ENCODE assay signal across 22 cellular contexts in the genomic region with DNA sequence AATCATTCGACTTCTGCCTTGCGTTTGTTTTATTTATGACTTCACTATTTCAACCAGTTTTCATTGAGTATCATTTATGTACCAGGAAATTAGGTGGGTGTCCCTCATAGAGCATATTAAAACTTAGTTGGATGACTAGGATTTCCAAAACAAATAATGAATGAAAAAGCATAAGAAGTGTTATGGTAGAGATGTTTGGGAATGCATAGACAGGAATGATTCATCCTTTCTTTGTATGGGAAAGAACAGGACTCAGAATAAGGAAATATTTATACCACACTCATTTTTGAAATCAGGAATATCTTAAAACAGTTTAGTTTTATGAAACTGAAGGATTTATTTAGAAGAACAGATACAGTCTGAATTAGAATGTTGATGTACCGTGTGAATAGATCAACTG.
DNase-seq lines count a peak whose midpoint lies in the region; ATAC-seq and TF ChIP-seq lines count a peak whose summit lies in the region.
"Had no signal": no experiment of that assay in that cellular context is flagged by ENCODE, and none has a peak within 500 bp of the region (broad histone marks: within the 10 kb centered on the region; RNA-seq: fewer than 3 reads in every experiment).

No MANE protein-coding gene starts in this region.

- H3K9ac ChIP-seq in IMR-90 (ENCODE audit: low read depth, low read length): no peak overlapping the region

- no peak for TF ChIP-seq CTCF in IMR-90 (conservative IDR thresholded peaks at IDR 0.05; ENCODE audit: low read depth, low read length)
- no peak for TF ChIP-seq CTCF in astrocyte of the spinal cord (IDR thresholded peaks at IDR 0.05; ENCODE audit: low read depth, low read length)
- no peak for TF ChIP-seq CTCF in epithelial cell of esophagus (IDR thresholded peaks at IDR 0.05; ENCODE audit: insufficient read depth, low read depth, low read length, missing control alignments)

- ATAC-seq in IMR-90 (ENCODE audit: low read depth): peak; percentile 72

- peak overlapping the region; percentile 76 for H2BK5ac ChIP-seq in IMR-90 (ENCODE audit: low read depth, low read length, poor library complexity, severe bottlenecking)

- TF ChIP-seq POLR2A in IMR-90 (IDR thresholded peaks at IDR 0.05; ENCODE audit: low read depth, low read length): no peak

- TF ChIP-seq RAD21 in IMR-90 (IDR thresholded peaks at IDR 0.05; ENCODE audit: low read length): no peak

- peak; percentile 59 for DNase-seq in IMR-90
- peak; percentile 4 for DNase-seq in astrocyte of the spinal cord (ENCODE audit: low read depth, low spot score)
- DNase-seq in epithelial cell of esophagus (ENCODE audit: low read depth): peak; percentile 46
- DNase-seq in NCI-H2081 treated with DMSO at 0.1 percent for 48 hours (lab: John Stamatoyannopoulos, UW): no peak
- no peak for DNase-seq in cerebellum (ENCODE audit: low spot score)
- DNase-seq in activated naive CD4-positive, alpha-beta T cell (lab: John Stamatoyannopoulos, UW): no peak
- DNase-seq in anterior cingulate cortex (lab: John Stamatoyannopoulos, UW): no peak
- DNase-seq: ACHN; Calu3; DMS79 treated with DMSO at 0.1 percent for 48 hours; KG1; MG63; NCI-H1105 treated with DMSO at 0.1 percent for 48 hours; NCI-H146; NCI-H1930; NCI-H446; NCI-H524 treated with DMSO at 0.1 percent for 48 hours; NCI-H82; NK-92 treated with Interleukin-12 subunit alpha and Interleukin-12 subunit beta, amount 100 ng/mL, for 24 hours; PC-9; RPMI8226; SHP77 had no signal

- no peak overlapping the region for H4K5ac ChIP-seq in IMR-90 (ENCODE audit: low read depth, low read length)

- H4K91ac ChIP-seq in IMR-90 (ENCODE audit: insufficient read depth, low read depth, low read length): no peak overlapping the region

- POLR2A ChIA-PET in IMR-90 (lab: Charles Lee; ENCODE audit: unreplicated experiment): no interaction called here

- H2BK20ac ChIP-seq in IMR-90 (ENCODE audit: low read depth, low read length): no peak overlapping the region

- H4K8ac ChIP-seq in IMR-90 (ENCODE audit: low read depth in 2 of 2, low read length in 2 of 2): no peak overlapping the region; a peak in 1 of 4 replicates

- H3K4me2 ChIP-seq in IMR-90 (ENCODE audit: low read depth, low read length): no peak overlapping the region
- H3K4me2 ChIP-seq: PC-9 had no signal

- no peak overlapping the region for H3K27ac ChIP-seq in IMR-90 (ENCODE audit: insufficient read depth, low read length)
- H3K27ac ChIP-seq: PC-9 had no signal

- no peak overlapping the region for H3K56ac ChIP-seq in IMR-90 (ENCODE audit: extremely low read depth, insufficient read depth, low read length)

- intact Hi-C loops in IMR-90 (cut with micrococcal nuclease): loop anchor here (10.0 kb wide), 1 partner anchor 286 kb away; no protein-coding TSS in a partner anchor

- dilution Hi-C loops in IMR-90 (cut with HindIII; ENCODE audit: low sequenced_read_pairs, unreplicated experiment): no loop called here

- 0 out of 2 replicates have a peak, but pooled peaks cover 5% of the 10 kb centered on the region for H3K9me1 ChIP-seq in IMR-90 (ENCODE audit: insufficient read depth, low read length)

- H3K4me3 ChIP-seq in IMR-90 (ENCODE audit: insufficient read depth, low read depth, low read length) (no peak overlapping the region), astrocyte of the spinal cord (ENCODE audit: low read depth, low read length) (no peak overlapping the region), epithelial cell of esophagus (ENCODE audit: low read length) (no peak overlapping the region)
- H3K4me3 ChIP-seq: MG63, PC-9 had no signal

- H4K20me1 ChIP-seq in IMR-90 (ENCODE audit: insufficient read depth, low read length): no peaks in the 10 kb centered on the region

- no TSS peak for BruUV-seq in IMR-90 (replicated peaks; lab: Mats Ljungman, UMichigan)

- no peak overlapping the region for H3K4ac ChIP-seq in IMR-90 (ENCODE audit: low read depth, low read length)

- no peak overlapping the region for H2AFZ ChIP-seq in IMR-90 (replicated peaks; ENCODE audit: low read length, poor library complexity)
- H2AFZ ChIP-seq: PC-9 had no signal

- H3K27me3 ChIP-seq in IMR-90 (ENCODE audit: control insufficient read depth, insufficient read depth, low read length): no peaks in the 10 kb centered on the region
- H3K27me3 ChIP-seq: MG63 had no signal

- in situ Hi-C loops in IMR-90 (cut with MboI; ENCODE audit: low sequenced_read_pairs) (no loop called here), astrocyte of the spinal cord (cut with HindIII; ENCODE audit: low sequenced_read_pairs) (no loop called here)

- no peaks in the 10 kb centered on the region for H3K36me3 ChIP-seq in IMR-90 (ENCODE audit: control insufficient read depth, insufficient read depth, low read length)
- H3K36me3 ChIP-seq: MG63 had no signal

- no peak overlapping the region for H2AK9ac ChIP-seq in IMR-90 (replicated peaks; ENCODE audit: low read depth, low read length, poor library complexity)

- no peak overlapping the region for H2BK120ac ChIP-seq in IMR-90 (ENCODE audit: low read depth, low read length)

- no peak overlapping the region for H3K23ac ChIP-seq in IMR-90 (ENCODE audit: low read depth, low read length)

- CTCF ChIA-PET in IMR-90 (lab: Yijun Ruan, JAX): no interaction called here

- 40% methylated on average over 1 of the region's 3 CpGs; no CpG with 5 or more reads in 1 of the 2 experiments for WGBS in IMR-90 (ENCODE audit: extremely low coverage in 2 of 2, insufficient read length in 1 of 2), 2 experiments

- H3K79me1 ChIP-seq in IMR-90 (ENCODE audit: low read depth in 1 of 2, low read length in 2 of 2): peaks cover 9 to 12% of the 10 kb centered on the region in 2 experiments; a peak in 3 of 4 replicates

- 0 out of 2 replicates have a peak, but pooled peaks cover 3% of the 10 kb centered on the region for H3K4me1 ChIP-seq in IMR-90 (ENCODE audit: control insufficient read depth, insufficient read depth, low read length)

- no peak overlapping the region for H2AK5ac ChIP-seq in IMR-90 (ENCODE audit: low read depth, low read length)

- no peaks in the 10 kb centered on the region for H3K9me3 ChIP-seq in IMR-90 (ENCODE audit: control insufficient read depth, insufficient read depth, low read length)
- H3K9me3 ChIP-seq: MG63 had no signal

- H2BK15ac ChIP-seq in IMR-90 (ENCODE audit: low read depth, low read length): no peak overlapping the region

- H3K14ac ChIP-seq in IMR-90 (replicated peaks; ENCODE audit: low read depth, low read length): no peak overlapping the region

- H3K18ac ChIP-seq in IMR-90 (ENCODE audit: low read depth, low read length): no peak overlapping the region

TF ChIP-seq in IMR-90, 13 proteins besides CTCF, POLR2A, EP300 and RAD21:
- TF ChIP-seq MAFK (IDR thresholded peaks at IDR 0.05; ENCODE audit: low read depth, low read length): no peak
- no peak for TF ChIP-seq BHLHE40 (IDR thresholded peaks at IDR 0.05; ENCODE audit: low read depth, low read length)
- TF ChIP-seq CHD1 (IDR thresholded peaks at IDR 0.05; ENCODE audit: low read depth, low read length): no peak
- TF ChIP-seq RCOR1 (IDR thresholded peaks at IDR 0.05; ENCODE audit: insufficient replicate concordance, low read length): no peak
- TF ChIP-seq MXI1 (IDR thresholded peaks at IDR 0.05; ENCODE audit: borderline replicate concordance, low read depth, low read length): no peak
- TF ChIP-seq, protein P1, sequence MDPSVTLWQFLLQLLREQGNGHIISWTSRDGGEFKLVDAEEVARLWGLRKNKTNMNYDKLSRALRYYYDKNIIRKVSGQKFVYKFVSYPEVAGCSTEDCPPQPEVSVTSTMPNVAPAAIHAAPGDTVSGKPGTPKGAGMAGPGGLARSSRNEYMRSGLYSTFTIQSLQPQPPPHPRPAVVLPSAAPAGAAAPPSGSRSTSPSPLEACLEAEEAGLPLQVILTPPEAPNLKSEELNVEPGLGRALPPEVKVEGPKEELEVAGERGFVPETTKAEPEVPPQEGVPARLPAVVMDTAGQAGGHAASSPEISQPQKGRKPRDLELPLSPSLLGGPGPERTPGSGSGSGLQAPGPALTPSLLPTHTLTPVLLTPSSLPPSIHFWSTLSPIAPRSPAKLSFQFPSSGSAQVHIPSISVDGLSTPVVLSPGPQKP (IDR thresholded peaks at IDR 0.05; ENCODE audit: borderline replicate concordance, low read depth, low read length): no peak
- no peak for TF ChIP-seq MAZ (IDR thresholded peaks at IDR 0.05; ENCODE audit: borderline replicate concordance, low read depth, low read length)
- TF ChIP-seq NFE2L2 (IDR thresholded peaks at IDR 0.05; ENCODE audit: low read depth, low read length): no peak
- TF ChIP-seq FOS (IDR thresholded peaks at IDR 0.05; ENCODE audit: low read depth, low read length): no peak
- TF ChIP-seq, protein P2, sequence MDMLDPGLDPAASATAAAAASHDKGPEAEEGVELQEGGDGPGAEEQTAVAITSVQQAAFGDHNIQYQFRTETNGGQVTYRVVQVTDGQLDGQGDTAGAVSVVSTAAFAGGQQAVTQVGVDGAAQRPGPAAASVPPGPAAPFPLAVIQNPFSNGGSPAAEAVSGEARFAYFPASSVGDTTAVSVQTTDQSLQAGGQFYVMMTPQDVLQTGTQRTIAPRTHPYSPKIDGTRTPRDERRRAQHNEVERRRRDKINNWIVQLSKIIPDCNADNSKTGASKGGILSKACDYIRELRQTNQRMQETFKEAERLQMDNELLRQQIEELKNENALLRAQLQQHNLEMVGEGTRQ (IDR thresholded peaks at IDR 0.05; ENCODE audit: low read depth, low read length): no peak
- TF ChIP-seq CEBPB (IDR thresholded peaks at IDR 0.05; ENCODE audit: low read depth, low read length): no peak
- no peak for TF ChIP-seq RFX5 (IDR thresholded peaks at IDR 0.05; ENCODE audit: low read depth, low read length)
- TF ChIP-seq SMC3 (IDR thresholded peaks at IDR 0.05; ENCODE audit: low read depth, low read length): no peak

Comparison
In these comparisons a context has a peak if more than half of its experiments do, and no peak if none do; other contexts are left out.
1. DNase-seq: peak in IMR-90 (single experiment), astrocyte of the spinal cord (single experiment) and epithelial cell of esophagus (single experiment); none in NCI-H2081 treated with DMSO at 0.1 percent for 48 hours (single experiment), cerebellum (single experiment), activated naive CD4-positive, alpha-beta T cell (0 of 4) and anterior cingulate cortex (0 of 58).